In the genomic region with DNA sequence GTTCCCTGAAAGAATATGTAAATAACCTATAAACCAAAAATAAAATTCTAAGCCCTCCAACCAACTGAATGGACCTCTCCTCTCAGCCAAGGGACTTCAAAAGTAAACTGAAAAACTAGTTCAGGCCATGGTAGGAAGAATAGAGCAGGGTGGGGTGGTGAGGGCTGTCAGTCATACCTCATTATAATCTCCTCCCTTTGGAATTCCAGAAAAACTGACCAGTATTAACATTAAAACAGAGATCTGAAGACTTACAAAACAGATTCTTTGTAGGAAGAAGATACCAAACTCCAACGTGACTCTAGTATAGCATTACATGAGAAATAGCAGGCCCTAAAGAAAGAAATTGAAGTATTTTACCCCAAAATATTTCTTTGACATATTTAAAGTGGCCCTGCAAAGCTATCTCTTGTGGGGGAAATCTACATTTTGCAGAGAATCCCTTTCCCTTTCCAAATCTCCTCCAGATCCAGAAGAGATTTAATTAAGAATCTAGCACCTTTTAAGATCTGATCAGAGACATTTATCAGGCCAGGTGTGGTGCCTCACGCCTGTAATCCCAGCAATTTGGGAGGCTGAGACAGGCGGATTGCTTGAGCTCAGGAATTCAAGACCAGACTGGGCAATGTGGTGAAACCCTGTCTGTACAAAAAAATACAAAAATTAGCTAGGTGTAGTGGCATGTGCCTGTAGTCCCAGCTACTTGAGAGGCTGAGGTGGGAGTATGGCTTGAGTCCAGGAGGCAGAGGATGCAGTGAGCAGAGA, we compare ENCODE assay signal across 19 cellular contexts. TPM values are rescaled to one million over a fixed set of nuclear protein-coding genes. Genes with fewer than 3 reads are reported as not detected.
A peak's percentile ranks its signal among the peaks of the same experiment; 100 is the strongest.
DNase-seq lines count a peak whose midpoint lies in the region; ATAC-seq, FAIRE-seq and TF ChIP-seq lines count a peak whose summit lies in the region.
"Had no signal": no experiment of that assay in that cellular context is flagged by ENCODE, and none has a peak within 500 bp of the region (broad histone marks: within the 10 kb centered on the region; RNA-seq: fewer than 3 reads in every experiment).

No MANE protein-coding gene starts in this region.

- H3K27me3 Mint-ChIP-seq in naive B cell = no peaks in the 10 kb centered on the region

- CTCF ChIA-PET in HepG2 (lab: Yijun Ruan, JAX; ENCODE audit: low intra/inter-chr PET ratio, low total read pairs) = no interaction called here

- ATAC-seq in HepG2 (no peak), right lobe of liver (no peak), naive B cell (ENCODE audit: low read depth in 2 of 2) (no peak), left cardiac atrium (no peak), GM18861 (IDR thresholded peaks at IDR 0.05; ENCODE audit: unreplicated experiment) (no peak)
- ATAC-seq: HCT116, Right ventricle myocardium inferior had no signal

- H3K4me1 ChIP-seq in HepG2 (ENCODE audit: insufficient read depth, low read length) = peaks cover 91% of the 10 kb centered on the region
- peaks cover 0 to 11% (median 0%) of the 10 kb centered on the region in 4 donors for H3K4me1 ChIP-seq in right lobe of liver
- H3K4me1 ChIP-seq in breast epithelium = peaks cover 0 to 15% of the 10 kb centered on the region in 2 donors

- POLR2A ChIA-PET in HepG2 (lab: Yijun Ruan, JAX) = no interaction called here

- no peak overlapping the region for H3K4me3 ChIP-seq in HepG2 (replicated peaks in 1 of 3; ENCODE audit: insufficient read depth in 1 of 3, low read depth in 2 of 3, low read length in 3 of 3)
- no peak overlapping the region for H3K4me3 ChIP-seq in right lobe of liver
- no peak overlapping the region for H3K4me3 ChIP-seq in breast epithelium

- no peak for TF ChIP-seq RAD21 in HepG2 (CRISPR knock-in tag; IDR thresholded peaks at IDR 0.05)

- DNase-seq in HepG2 (ENCODE audit: low spot score) = no peak
- no peak for DNase-seq in right lobe of liver
- DNase-seq in breast epithelium (ENCODE audit: low spot score in 2 of 2) = no peak
- no peak for DNase-seq in naive B cell
- DNase-seq in T-helper 9 cell = no peak
- DNase-seq in left cardiac atrium = no peak
- no peak for DNase-seq in erythroblast (lab: John Stamatoyannopoulos, UW)
- DNase-seq: 8988T, DMS53, KBM-7, NCI-H1092 treated with DMSO at 0.1 percent for 48 hours, NCI-H187, NCI-H748 treated with DMSO at 0.1 percent for 48 hours had no signal

- TF ChIP-seq EP300 in HepG2 (IDR thresholded peaks at IDR 0.05; ENCODE audit: low read depth in 2 of 2, low read length in 2 of 2) (no peak), HepG2 (CRISPR knock-in tag; IDR thresholded peaks at IDR 0.05; ENCODE audit: borderline replicate concordance) (no peak)

- whole genome bisulfite sequencing in HepG2 (ENCODE audit: low lambda C conversion rate) = 85% methylated on average over 3 of the region's 3 CpGs
- WGBS in right lobe of liver (ENCODE audit: insufficient coverage, low coverage, low lambda C conversion rate, missing lambda C conversion rate) = 79% methylated on average over 3 of the region's 3 CpGs

- peak overlapping the region; percentile 51; the same call in 1 of the 2 replicates for H3K4me2 ChIP-seq in HepG2 (ENCODE audit: low read depth, low read length)

- H3K36me3 ChIP-seq in HepG2 (replicated peaks in 1 of 2; ENCODE audit: control insufficient read depth in 1 of 2, insufficient read depth in 2 of 2, low read length in 2 of 2) (no peaks in the 10 kb centered on the region), right lobe of liver (no peaks in the 10 kb centered on the region), breast epithelium (no peaks in the 10 kb centered on the region)

- peaks cover 66 to 89% (median 83%) of the 10 kb centered on the region in 3 donors for H3K4me1 Mint-ChIP-seq in naive B cell

- no peaks in the 10 kb centered on the region; the same call in 1 of the 2 replicates for H4K20me1 ChIP-seq in HepG2 (ENCODE audit: insufficient read depth, low read length)

- intact Hi-C loops in HepG2 (cut with micrococcal nuclease; ENCODE audit: unreplicated experiment) (loop anchor here (5.0 kb wide), 1 partner anchor 99 kb away; no protein-coding TSS in a partner anchor), right lobe of liver (cut with DNase I) (no loop called here), breast epithelium (cut with DNase I; ENCODE audit: low total_unique reads) (no loop called here), left cardiac atrium (cut with DNase I) (no loop called here)

- H2AFZ ChIP-seq in HepG2 (ENCODE audit: low read length) = no peak overlapping the region

- H3K79me2 ChIP-seq in HepG2 (ENCODE audit: insufficient read depth, low read length) = peaks cover 86% of the 10 kb centered on the region

- H3K9me3 Mint-ChIP-seq in naive B cell = no peaks in the 10 kb centered on the region

- TF ChIP-seq POLR2A in HepG2 (IDR thresholded peaks at IDR 0.05; ENCODE audit: insufficient read depth in 1 of 2, low read depth in 2 of 2, low read length in 2 of 2) = no peak
- TF ChIP-seq POLR2A in right lobe of liver (IDR thresholded peaks at IDR 0.05) = no peak
- no peak for TF ChIP-seq POLR2A in breast epithelium (IDR thresholded peaks at IDR 0.05)
- no peak for TF ChIP-seq POLR2A in erythroblast (IDR thresholded peaks at IDR 0.05; ENCODE audit: low read length)

- TF ChIP-seq CTCF in HepG2 (CRISPR knock-in tag; IDR thresholded peaks at IDR 0.05) (no peak), right lobe of liver (IDR thresholded peaks at IDR 0.05) (no peak), breast epithelium (IDR thresholded peaks at IDR 0.05) (no peak)

- peaks cover 0 to 9% of the 10 kb centered on the region in 2 donors for H3K36me3 Mint-ChIP-seq in naive B cell

- peak overlapping the region; percentile 55 for H3K27ac ChIP-seq in HepG2 (ENCODE audit: extremely low read length, insufficient read depth, low read length)
- no peak overlapping the region for H3K27ac ChIP-seq in right lobe of liver
- H3K27ac ChIP-seq in breast epithelium = peak overlapping the region; percentile 34 to 66
- H3K27ac ChIP-seq: C4-2B had no signal

- no TSS peak for BruUV-seq in HepG2 (replicated peaks; lab: Mats Ljungman, UMichigan)

- peak overlapping the region; percentile 15; the same call in 1 of the 2 replicates for H3K9ac ChIP-seq in HepG2 (ENCODE audit: insufficient read depth, low read depth, low read length)

- H3K27me3 ChIP-seq in HepG2 (ENCODE audit: control insufficient read depth in 1 of 2, insufficient read depth in 2 of 2, low read length in 2 of 2) = no peaks in the 10 kb centered on the region
- no peaks in the 10 kb centered on the region for H3K27me3 ChIP-seq in right lobe of liver
- no peaks in the 10 kb centered on the region for H3K27me3 ChIP-seq in breast epithelium

- H3K9me3 ChIP-seq in HepG2 (ENCODE audit: low read length) = no peaks in the 10 kb centered on the region
- no peaks in the 10 kb centered on the region for H3K9me3 ChIP-seq in right lobe of liver
- H3K9me3 ChIP-seq in breast epithelium = no peaks in the 10 kb centered on the region

- peak overlapping the region; percentile 51 to 98 (median 82) for H3K27ac Mint-ChIP-seq in naive B cell

- FAIRE-seq in HepG2 (lab: Jason Lieb, UNC) = peak; percentile 15
- FAIRE-seq: GM18507, GM19239 had no signal

- peak overlapping the region in 6 of 8 donors; percentile 21 to 93 (median 70) for H3K4me3 Mint-ChIP-seq in naive B cell

- in situ Hi-C loops in HepG2 (cut with HindIII; ENCODE audit: extremely low pct_ligation_motif_present, low pct_unique_long_range_greater_than_20kb) = no loop called here

TF ChIP-seq in HepG2, 621 proteins besides CTCF, POLR2A, EP300 and RAD21 (continues in another document):
- TF ChIP-seq CREB1 (IDR thresholded peaks at IDR 0.05) (no peak), CREB1 (CRISPR knock-in tag; IDR thresholded peaks at IDR 0.05) (no peak), SIX4 (CRISPR knock-in tag; IDR thresholded peaks at IDR 0.05) (no peak), ZBTB38 (CRISPR knock-in tag; IDR thresholded peaks at IDR 0.05) (no peak), MYNN (CRISPR knock-in tag; IDR thresholded peaks at IDR 0.05; ENCODE audit: low read depth) (no peak)
- TF ChIP-seq, protein P1, sequence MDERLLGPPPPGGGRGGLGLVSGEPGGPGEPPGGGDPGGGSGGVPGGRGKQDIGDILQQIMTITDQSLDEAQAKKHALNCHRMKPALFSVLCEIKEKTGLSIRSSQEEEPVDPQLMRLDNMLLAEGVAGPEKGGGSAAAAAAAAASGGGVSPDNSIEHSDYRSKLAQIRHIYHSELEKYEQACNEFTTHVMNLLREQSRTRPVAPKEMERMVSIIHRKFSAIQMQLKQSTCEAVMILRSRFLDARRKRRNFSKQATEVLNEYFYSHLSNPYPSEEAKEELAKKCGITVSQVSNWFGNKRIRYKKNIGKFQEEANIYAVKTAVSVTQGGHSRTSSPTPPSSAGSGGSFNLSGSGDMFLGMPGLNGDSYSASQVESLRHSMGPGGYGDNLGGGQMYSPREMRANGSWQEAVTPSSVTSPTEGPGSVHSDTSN (CRISPR knock-in tag; IDR thresholded peaks at IDR 0.05) = peak; percentile 40; the same call in 1 of the 2 replicates

RNA-seq across cellular contexts. Expression of a gene that starts 15.1 kb away (rescaled TPM):
- 12.2 TPM in 2 replicates for total RNA-seq in HepG2 (2016; rRNA removed; fragmentation: Illumina TruSeq; extraction: Trizol)
- 1.5 and 2.6 TPM in 2 replicates for total RNA-seq in HepG2 (2016; cell fraction: cytosol; rRNA removed; fragmentation: Illumina TruSeq; extraction: Trizol; ENCODE audit: low read depth)
- total RNA-seq in HepG2 (2016; cell fraction: insoluble cytoplasmic fraction; rRNA removed; fragmentation: Illumina TruSeq; extraction: Trizol) = 10.4 and 11.6 TPM in 2 replicates
- 4.6 and 4.8 TPM in 2 replicates for total RNA-seq in HepG2 (2016; cell fraction: membrane; rRNA removed; fragmentation: Illumina TruSeq; extraction: Trizol)
- total RNA-seq in HepG2 (2016; cell fraction: nucleus; rRNA removed; fragmentation: Illumina TruSeq; extraction: Trizol) = 17.1 and 20.0 TPM in 2 replicates
- 9.6 and 11.9 TPM in 2 replicates for polyA plus RNA-seq in HepG2 (2011; rRNA removed)
- 7.0 and 8.0 TPM in 2 replicates for polyA plus RNA-seq in HepG2 (2011; cell fraction: cytosol; rRNA removed)
- polyA plus RNA-seq in HepG2 (2011; cell fraction: nucleus; rRNA removed) = 11.8 and 12.8 TPM in 2 replicates
- polyA plus RNA-seq in HepG2 (2012) = 7.3 and 8.1 TPM in 2 replicates
- 0.26 and 0.42 TPM in 2 replicates for polyA plus RNA-seq in HepG2 (2016; cell fraction: cytosol; fragmentation: Illumina TruSeq; extraction: Trizol; ENCODE audit: low read depth)
- 7.8 and 8.5 TPM in 2 replicates for polyA plus RNA-seq in HepG2 (2016; cell fraction: insoluble cytoplasmic fraction; fragmentation: Illumina TruSeq; extraction: Trizol; ENCODE audit: low read depth)
- 1.4 and 1.7 TPM in 2 replicates for polyA plus RNA-seq in HepG2 (2016; cell fraction: membrane; fragmentation: Illumina TruSeq; extraction: Trizol; ENCODE audit: low read depth)
- 11.3 and 12.2 TPM in 2 replicates for polyA plus RNA-seq in HepG2 (2016; cell fraction: nucleus; fragmentation: Illumina TruSeq; extraction: Trizol; ENCODE audit: insufficient read depth, low read depth)
- 11.6 and 31.0 TPM in 2 replicates for polyA minus RNA-seq in HepG2 (2011; rRNA and poly(A)+ RNA removed; ENCODE audit: low replicate concordance)
- polyA minus RNA-seq in HepG2 (2011; cell fraction: cytosol; rRNA and poly(A)+ RNA removed) = 13.0 and 13.1 TPM in 2 replicates
- 57.6 and 63.4 TPM in 2 replicates for polyA minus RNA-seq in HepG2 (2011; cell fraction: nucleus; rRNA and poly(A)+ RNA removed)
- total RNA-seq in right lobe of liver = 10 to 100 TPM in 3 of 6 experiments, 1 to 10 TPM in 3; 6.6 to 17.9 (median 9.4) TPM
- 100 to 1,000 TPM in 2 of 3 donors, 10 to 100 TPM in 1; 28.3 to 195 (median 152) TPM for total RNA-seq in breast epithelium
- 10 to 100 TPM in 5 of 6 donors, 1 to 10 TPM in 1; 4.4 to 38.9 (median 21.2) TPM for polyA plus RNA-seq in naive B cell (ENCODE audit: low read depth in 6 of 6)
- 10 to 100 TPM; 15.6 to 17.2 TPM for total RNA-seq in left cardiac atrium

Comparison
In these comparisons a context has a peak if more than half of its experiments do, and no peak if none do; other contexts are left out.
1. H3K27ac ChIP-seq: peak in HepG2 (single experiment) and breast epithelium (2 of 2); none in right lobe of liver (0 of 3).